15 cellular contexts compared by ENCODE assay signal in the genomic region with DNA sequence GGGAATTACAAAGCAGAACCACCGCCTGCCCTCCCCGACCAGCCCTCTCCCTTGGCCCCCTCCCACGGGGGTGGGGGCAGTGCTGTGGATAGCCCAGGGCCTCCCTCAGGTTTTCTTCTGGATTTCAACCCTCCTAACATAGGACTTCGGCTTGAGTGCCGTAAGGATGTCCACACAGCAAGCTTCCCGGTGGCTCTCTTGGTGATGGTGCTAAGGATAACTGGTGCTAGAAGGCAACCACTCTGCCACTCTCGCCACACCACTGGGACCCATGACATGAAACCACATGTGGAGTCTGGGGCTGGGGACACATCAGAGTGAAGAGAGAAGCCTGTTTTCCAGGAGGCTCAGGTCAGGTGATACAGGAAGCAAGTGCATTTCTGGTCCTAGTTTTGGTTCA. TPM values are rescaled to one million over a fixed set of nuclear protein-coding genes. Genes with fewer than 3 reads are reported as not detected.
"Had no signal": no experiment of that assay in that cellular context is flagged by ENCODE, and none has a peak within 500 bp of the region (broad histone marks: within the 10 kb centered on the region; RNA-seq: fewer than 3 reads in every experiment).

No MANE protein-coding gene starts in this region.

- H3K4me1 ChIP-seq: left lung, parathyroid adenoma, tibial artery, upper lobe of left lung, vagina had no signal

- DNase-seq: effector memory CD4-positive, alpha-beta T cell; islet precursor cell; left lung; mesendoderm; naive B cell; occipital lobe; stimulated activated CD4-positive, alpha-beta T cell treated with anti-CD3 and anti-CD28 coated beads, Interleukin-15, amount 100 ng/mL, for 24 hours; stimulated activated CD4-positive, alpha-beta T cell treated with anti-CD3 and anti-CD28 coated beads, Interleukin-1b, Interleukin-23, amount 100 ng/mL, for 48 hours; stimulated activated CD4-positive, alpha-beta T cell treated with anti-CD3 and anti-CD28 coated beads, Interleukin-4, amount 100 ng/mL, for 24 hours; upper lobe of left lung had no signal

- H3K9me3 ChIP-seq: left lung, tibial artery, upper lobe of left lung, vagina had no signal

- H3K27ac ChIP-seq: left lung, parathyroid adenoma, tibial artery, upper lobe of left lung, vagina had no signal

- H3K36me3 ChIP-seq: left lung, tibial artery, upper lobe of left lung, vagina had no signal

- H3K27me3 ChIP-seq: left lung, tibial artery, upper lobe of left lung, vagina had no signal

- H3K79me2 ChIP-seq: parathyroid adenoma had no signal

- H3K9ac ChIP-seq: parathyroid adenoma had no signal

- ATAC-seq: esophagus mucosa; left lung; stimulated activated memory B cell treated with anti-CD40 and anti-IgM and Interleukin-4, amounts not matched to agents 10 μg/mL and 1 μg/mL and 100 μg/mL, for 72 hours had no signal

- H3K4me3 ChIP-seq: left lung, tibial artery, upper lobe of left lung, vagina had no signal

- H2AFZ ChIP-seq: parathyroid adenoma had no signal

RNA-seq across cellular contexts. Expression of gene SCN5A, which starts 35.4 kb away (rescaled TPM):
- total RNA-seq: esophagus mucosa had no signal
